ENCODE assay signal across 1 cellular context in the genomic region with DNA sequence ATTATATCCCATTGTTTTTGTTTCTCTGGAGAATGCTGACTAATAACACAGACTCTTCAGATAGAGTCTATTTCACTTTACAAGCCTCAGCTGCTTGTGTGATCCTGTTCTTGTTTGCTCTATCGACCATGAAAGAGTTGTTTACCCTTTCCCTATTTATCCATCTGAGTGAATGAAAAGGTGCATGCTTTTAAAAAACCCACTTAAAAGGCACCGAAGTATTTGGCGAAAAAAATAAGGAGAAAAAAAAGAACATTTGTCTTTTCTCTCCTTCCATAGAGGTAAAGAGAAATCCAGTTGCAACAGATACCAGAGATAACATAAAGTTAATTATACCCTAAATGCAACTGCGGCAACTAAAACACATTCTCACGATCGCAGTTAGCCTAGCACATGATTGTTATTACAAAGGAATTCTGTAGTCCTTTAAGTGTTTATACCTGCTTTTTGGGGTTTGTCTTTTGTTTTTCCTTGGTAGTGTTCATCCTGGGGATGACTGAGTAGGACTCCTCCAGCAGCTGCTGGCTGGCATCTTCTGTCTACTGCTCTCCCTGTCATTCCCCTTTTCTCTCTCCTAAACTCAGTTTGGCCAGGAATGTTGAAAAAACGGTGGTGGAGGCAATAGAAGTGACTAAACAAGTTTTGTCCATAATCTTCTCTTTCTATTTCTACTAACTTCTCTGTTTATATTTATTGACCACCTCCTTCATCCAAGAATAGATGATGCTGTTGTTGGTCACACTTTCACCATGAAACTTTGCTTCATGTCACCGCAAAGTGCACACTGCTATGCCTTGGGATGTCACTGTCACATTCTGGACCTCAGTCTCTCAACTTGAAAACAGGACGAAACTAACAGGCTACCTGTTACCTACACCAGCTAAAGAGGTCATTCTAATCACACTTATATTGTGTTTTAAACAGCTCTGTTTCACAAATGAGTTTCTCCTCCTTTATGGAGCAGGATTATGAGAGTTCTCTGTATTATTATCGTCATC.
A peak's percentile ranks its signal among the peaks of the same experiment; 100 is the strongest.
TF ChIP-seq lines count a peak whose summit lies in the region.

No MANE protein-coding gene starts in this region.

TF ChIP-seq in HepG2, 621 proteins besides CTCF, POLR2A, EP300 and RAD21 (continued from another document and continues in another):
- TF ChIP-seq, protein P1, sequence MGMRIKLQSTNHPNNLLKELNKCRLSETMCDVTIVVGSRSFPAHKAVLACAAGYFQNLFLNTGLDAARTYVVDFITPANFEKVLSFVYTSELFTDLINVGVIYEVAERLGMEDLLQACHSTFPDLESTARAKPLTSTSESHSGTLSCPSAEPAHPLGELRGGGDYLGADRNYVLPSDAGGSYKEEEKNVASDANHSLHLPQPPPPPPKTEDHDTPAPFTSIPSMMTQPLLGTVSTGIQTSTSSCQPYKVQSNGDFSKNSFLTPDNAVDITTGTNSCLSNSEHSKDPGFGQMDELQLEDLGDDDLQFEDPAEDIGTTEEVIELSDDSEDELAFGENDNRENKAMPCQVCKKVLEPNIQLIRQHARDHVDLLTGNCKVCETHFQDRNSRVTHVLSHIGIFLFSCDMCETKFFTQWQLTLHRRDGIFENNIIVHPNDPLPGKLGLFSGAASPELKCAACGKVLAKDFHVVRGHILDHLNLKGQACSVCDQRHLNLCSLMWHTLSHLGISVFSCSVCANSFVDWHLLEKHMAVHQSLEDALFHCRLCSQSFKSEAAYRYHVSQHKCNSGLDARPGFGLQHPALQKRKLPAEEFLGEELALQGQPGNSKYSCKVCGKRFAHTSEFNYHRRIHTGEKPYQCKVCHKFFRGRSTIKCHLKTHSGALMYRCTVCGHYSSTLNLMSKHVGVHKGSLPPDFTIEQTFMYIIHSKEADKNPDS (CRISPR knock-in tag; IDR thresholded peaks at IDR 0.05) = no peak
- peak; percentile 47; the same call in 1 of the 2 replicates for TF ChIP-seq ZNF652 (CRISPR knock-in tag; IDR thresholded peaks at IDR 0.05; ENCODE audit: borderline replicate concordance, low read depth)
- TF ChIP-seq ATF6 (CRISPR knock-in tag; conservative IDR thresholded peaks at IDR 0.05) = no peak
- no peak for TF ChIP-seq PHF5A (CRISPR knock-in tag; IDR thresholded peaks at IDR 0.05; ENCODE audit: low read depth, unreplicated experiment)
- TF ChIP-seq ZNF777 (CRISPR knock-in tag; IDR thresholded peaks at IDR 0.05) = no peak
- TF ChIP-seq BHLHE40 (IDR thresholded peaks at IDR 0.05; ENCODE audit: low read length) = 0 out of 2 replicates have a peak, but pooled peaks have one; percentile 42
- no peak for TF ChIP-seq IKZF1 (IDR thresholded peaks at IDR 0.05)
- no peak for TF ChIP-seq SRY (CRISPR knock-in tag; IDR thresholded peaks at IDR 0.05)
- TF ChIP-seq CSRNP2 (CRISPR knock-in tag; conservative IDR thresholded peaks at IDR 0.05; ENCODE audit: low read depth) = no peak
- peak; percentile 93 for TF ChIP-seq NFIC (IDR thresholded peaks at IDR 0.05; ENCODE audit: low read length)
- TF ChIP-seq HNF4A (CRISPR knock-in tag; IDR thresholded peaks at IDR 0.05) = peak; percentile 41; the same call in 1 of the 2 replicates
- TF ChIP-seq ZNF776 (CRISPR knock-in tag; IDR thresholded peaks at IDR 0.05) = no peak
- TF ChIP-seq, protein P2, sequence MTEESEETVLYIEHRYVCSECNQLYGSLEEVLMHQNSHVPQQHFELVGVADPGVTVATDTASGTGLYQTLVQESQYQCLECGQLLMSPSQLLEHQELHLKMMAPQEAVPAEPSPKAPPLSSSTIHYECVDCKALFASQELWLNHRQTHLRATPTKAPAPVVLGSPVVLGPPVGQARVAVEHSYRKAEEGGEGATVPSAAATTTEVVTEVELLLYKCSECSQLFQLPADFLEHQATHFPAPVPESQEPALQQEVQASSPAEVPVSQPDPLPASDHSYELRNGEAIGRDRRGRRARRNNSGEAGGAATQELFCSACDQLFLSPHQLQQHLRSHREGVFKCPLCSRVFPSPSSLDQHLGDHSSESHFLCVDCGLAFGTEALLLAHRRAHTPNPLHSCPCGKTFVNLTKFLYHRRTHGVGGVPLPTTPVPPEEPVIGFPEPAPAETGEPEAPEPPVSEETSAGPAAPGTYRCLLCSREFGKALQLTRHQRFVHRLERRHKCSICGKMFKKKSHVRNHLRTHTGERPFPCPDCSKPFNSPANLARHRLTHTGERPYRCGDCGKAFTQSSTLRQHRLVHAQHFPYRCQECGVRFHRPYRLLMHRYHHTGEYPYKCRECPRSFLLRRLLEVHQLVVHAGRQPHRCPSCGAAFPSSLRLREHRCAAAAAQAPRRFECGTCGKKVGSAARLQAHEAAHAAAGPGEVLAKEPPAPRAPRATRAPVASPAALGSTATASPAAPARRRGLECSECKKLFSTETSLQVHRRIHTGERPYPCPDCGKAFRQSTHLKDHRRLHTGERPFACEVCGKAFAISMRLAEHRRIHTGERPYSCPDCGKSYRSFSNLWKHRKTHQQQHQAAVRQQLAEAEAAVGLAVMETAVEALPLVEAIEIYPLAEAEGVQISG (CRISPR knock-in tag; IDR thresholded peaks at IDR 0.05) = no peak
- TF ChIP-seq, protein P3, sequence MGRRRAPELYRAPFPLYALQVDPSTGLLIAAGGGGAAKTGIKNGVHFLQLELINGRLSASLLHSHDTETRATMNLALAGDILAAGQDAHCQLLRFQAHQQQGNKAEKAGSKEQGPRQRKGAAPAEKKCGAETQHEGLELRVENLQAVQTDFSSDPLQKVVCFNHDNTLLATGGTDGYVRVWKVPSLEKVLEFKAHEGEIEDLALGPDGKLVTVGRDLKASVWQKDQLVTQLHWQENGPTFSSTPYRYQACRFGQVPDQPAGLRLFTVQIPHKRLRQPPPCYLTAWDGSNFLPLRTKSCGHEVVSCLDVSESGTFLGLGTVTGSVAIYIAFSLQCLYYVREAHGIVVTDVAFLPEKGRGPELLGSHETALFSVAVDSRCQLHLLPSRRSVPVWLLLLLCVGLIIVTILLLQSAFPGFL (CRISPR knock-in tag; IDR thresholded peaks at IDR 0.05) = no peak
- TF ChIP-seq ZNF317 (CRISPR knock-in tag; IDR thresholded peaks at IDR 0.05) = no peak
- TF ChIP-seq, protein P4, sequence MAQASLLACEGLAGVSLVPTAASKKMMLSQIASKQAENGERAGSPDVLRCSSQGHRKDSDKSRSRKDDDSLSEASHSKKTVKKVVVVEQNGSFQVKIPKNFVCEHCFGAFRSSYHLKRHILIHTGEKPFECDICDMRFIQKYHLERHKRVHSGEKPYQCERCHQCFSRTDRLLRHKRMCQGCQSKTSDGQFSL (CRISPR knock-in tag; IDR thresholded peaks at IDR 0.05) = no peak
- TF ChIP-seq KMT2B (CRISPR knock-in tag; IDR thresholded peaks at IDR 0.05) = no peak
- TF ChIP-seq CENPT (CRISPR knock-in tag; IDR thresholded peaks at IDR 0.05; ENCODE audit: low read depth) = no peak
- TF ChIP-seq, protein P5, sequence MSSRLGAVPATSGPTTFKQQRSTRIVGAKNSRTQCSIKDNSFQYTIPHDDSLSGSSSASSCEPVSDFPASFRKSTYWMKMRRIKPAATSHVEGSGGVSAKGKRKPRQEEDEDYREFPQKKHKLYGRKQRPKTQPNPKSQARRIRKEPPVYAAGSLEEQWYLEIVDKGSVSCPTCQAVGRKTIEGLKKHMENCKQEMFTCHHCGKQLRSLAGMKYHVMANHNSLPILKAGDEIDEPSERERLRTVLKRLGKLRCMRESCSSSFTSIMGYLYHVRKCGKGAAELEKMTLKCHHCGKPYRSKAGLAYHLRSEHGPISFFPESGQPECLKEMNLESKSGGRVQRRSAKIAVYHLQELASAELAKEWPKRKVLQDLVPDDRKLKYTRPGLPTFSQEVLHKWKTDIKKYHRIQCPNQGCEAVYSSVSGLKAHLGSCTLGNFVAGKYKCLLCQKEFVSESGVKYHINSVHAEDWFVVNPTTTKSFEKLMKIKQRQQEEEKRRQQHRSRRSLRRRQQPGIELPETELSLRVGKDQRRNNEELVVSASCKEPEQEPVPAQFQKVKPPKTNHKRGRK (CRISPR knock-in tag; IDR thresholded peaks at IDR 0.05) = no peak
- TF ChIP-seq MLXIP (CRISPR knock-in tag; IDR thresholded peaks at IDR 0.05; ENCODE audit: borderline replicate concordance) = no peak
- TF ChIP-seq FOXA3 (CRISPR knock-in tag; IDR thresholded peaks at IDR 0.05) = peak; percentile 95
- no peak for TF ChIP-seq ZNF276 (CRISPR knock-in tag; IDR thresholded peaks at IDR 0.05; ENCODE audit: low read depth)
- TF ChIP-seq KDM6A (CRISPR knock-in tag; IDR thresholded peaks at IDR 0.05; ENCODE audit: low read depth) = peak; percentile 58; the same call in 1 of the 2 replicates
- no peak for TF ChIP-seq FIP1L1 (IDR thresholded peaks at IDR 0.05; ENCODE audit: borderline replicate concordance, insufficient read depth, low read depth, low read length)
- no peak for TF ChIP-seq ZNF180 (CRISPR knock-in tag; IDR thresholded peaks at IDR 0.05; ENCODE audit: borderline replicate concordance, low read depth)
- TF ChIP-seq ZNF124 (CRISPR knock-in tag; IDR thresholded peaks at IDR 0.05) = no peak
- TF ChIP-seq, protein P6, sequence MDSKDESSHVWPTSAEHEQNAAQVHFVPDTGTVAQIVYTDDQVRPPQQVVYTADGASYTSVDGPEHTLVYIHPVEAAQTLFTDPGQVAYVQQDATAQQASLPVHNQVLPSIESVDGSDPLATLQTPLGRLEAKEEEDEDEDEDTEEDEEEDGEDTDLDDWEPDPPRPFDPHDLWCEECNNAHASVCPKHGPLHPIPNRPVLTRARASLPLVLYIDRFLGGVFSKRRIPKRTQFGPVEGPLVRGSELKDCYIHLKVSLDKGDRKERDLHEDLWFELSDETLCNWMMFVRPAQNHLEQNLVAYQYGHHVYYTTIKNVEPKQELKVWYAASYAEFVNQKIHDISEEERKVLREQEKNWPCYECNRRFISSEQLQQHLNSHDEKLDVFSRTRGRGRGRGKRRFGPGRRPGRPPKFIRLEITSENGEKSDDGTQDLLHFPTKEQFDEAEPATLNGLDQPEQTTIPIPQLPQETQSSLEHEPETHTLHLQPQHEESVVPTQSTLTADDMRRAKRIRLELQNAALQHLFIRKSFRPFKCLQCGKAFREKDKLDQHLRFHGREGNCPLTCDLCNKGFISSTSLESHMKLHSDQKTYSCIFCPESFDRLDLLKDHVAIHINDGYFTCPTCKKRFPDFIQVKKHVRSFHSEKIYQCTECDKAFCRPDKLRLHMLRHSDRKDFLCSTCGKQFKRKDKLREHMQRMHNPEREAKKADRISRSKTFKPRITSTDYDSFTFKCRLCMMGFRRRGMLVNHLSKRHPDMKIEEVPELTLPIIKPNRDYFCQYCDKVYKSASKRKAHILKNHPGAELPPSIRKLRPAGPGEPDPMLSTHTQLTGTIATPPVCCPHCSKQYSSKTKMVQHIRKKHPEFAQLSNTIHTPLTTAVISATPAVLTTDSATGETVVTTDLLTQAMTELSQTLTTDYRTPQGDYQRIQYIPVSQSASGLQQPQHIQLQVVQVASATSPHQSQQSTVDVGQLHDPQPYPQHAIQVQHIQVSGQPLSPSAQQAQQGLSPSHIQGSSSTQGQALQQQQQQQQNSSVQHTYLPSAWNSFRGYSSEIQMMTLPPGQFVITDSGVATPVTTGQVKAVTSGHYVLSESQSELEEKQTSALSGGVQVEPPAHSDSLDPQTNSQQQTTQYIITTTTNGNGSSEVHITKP (CRISPR knock-in tag; IDR thresholded peaks at IDR 0.05; ENCODE audit: low read depth) = no peak
